In the genomic region with DNA sequence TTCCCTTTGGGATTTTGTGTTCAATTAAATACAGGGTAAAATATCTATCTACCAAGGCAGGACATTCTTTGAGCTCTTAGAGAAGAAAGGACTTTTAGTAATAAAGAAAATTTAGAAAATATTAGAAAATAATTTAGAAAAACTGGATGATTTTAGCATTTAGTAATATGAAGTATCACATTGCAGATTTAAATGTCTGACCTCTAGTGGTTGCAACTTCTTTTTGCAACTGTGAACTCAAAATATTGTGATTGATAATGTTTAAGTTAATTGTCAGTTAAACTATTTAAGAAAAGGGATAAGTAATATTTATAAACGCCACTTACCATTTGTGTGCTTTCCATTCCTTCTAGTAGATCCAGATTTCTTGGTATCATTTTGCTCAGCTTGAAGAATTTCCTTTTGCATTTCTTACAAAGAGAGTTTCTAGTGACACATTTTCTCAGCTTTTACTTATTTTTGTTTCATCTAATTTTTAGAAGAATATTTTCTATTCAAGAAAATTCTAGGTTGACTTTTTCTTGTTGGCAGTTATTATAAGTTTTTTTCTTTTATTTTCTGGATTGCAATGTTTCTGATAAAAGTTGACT, we compare ENCODE assay signal across 16 cellular contexts. TPM values are rescaled to one million over a fixed set of nuclear protein-coding genes. Genes with fewer than 3 reads are reported as not detected.
A peak's percentile ranks its signal among the peaks of the same experiment; 100 is the strongest.
DNase-seq lines count a peak whose midpoint lies in the region; ATAC-seq, FAIRE-seq and TF ChIP-seq lines count a peak whose summit lies in the region.
"Had no signal": no experiment of that assay in that cellular context is flagged by ENCODE, and none has a peak within 500 bp of the region (broad histone marks: within the 10 kb centered on the region; RNA-seq: fewer than 3 reads in every experiment).

No MANE protein-coding gene starts in this region.

- H3K36me3 ChIP-seq in SK-N-SH (replicated peaks in 1 of 2; ENCODE audit: control insufficient read depth in 1 of 2, insufficient read depth in 2 of 2, low read length in 1 of 2) (no peaks in the 10 kb centered on the region), endothelial cell of umbilical vein (ENCODE audit: control insufficient read depth in 2 of 2, extremely low read depth in 1 of 2, insufficient read depth in 2 of 2, low read length in 2 of 2) (no peaks in the 10 kb centered on the region)

- intact Hi-C loops in endothelial cell of umbilical vein (cut with micrococcal nuclease) = no loop called here

- no peaks in the 10 kb centered on the region for H3K79me2 ChIP-seq in SK-N-SH (ENCODE audit: insufficient read depth)
- H3K79me2 ChIP-seq in endothelial cell of umbilical vein (ENCODE audit: control insufficient read depth, insufficient read depth, low read length) = no peaks in the 10 kb centered on the region

- TF ChIP-seq RAD21 in SK-N-SH (IDR thresholded peaks at IDR 0.05; ENCODE audit: low read length) = no peak

- no peak for DNase-seq in SK-N-SH
- DNase-seq in OCI-M1 (lab: John Stamatoyannopoulos, UW) = peak; percentile 13
- DNase-seq in endothelial cell of umbilical vein (ENCODE audit: low read depth, low spot score) = peak; percentile 24
- no peak for DNase-seq in retinal pigment epithelial cell (ENCODE audit: low read depth)
- DNase-seq in LoVo (ENCODE audit: low spot score) = no peak
- DNase-seq in WTC11 (ENCODE audit: low spot score) = no peak
- no peak for DNase-seq in KBM-7
- DNase-seq: activated CD4-positive, alpha-beta T cell treated with anti-CD3 and anti-CD28 coated beads, Interleukin-2, amount 50 U/mL, for 48 hours; KG1; kidney; stimulated activated CD4-positive, alpha-beta T cell treated with anti-CD3 and anti-CD28 coated beads, Interleukin-1b, Interleukin-23, amount 100 ng/mL, for 48 hours; stimulated activated naive CD8-positive, alpha-beta T cell treated with anti-CD3 and anti-CD28 coated beads, Interleukin-15, Interleukin-2, amounts not matched to agents 100 U/mL and 50 U/mL, for 24 hours; T-helper 1 cell had no signal

- 0% methylated on average over 1 of the region's 1 CpG for WGBS in SK-N-SH (ENCODE audit: low lambda C conversion rate)

- in situ Hi-C loops in KBM-7 (cut with MboI; ENCODE audit: low pct_unique_long_range_greater_than_20kb, low sequenced_read_pairs) = no loop called here

- no peak overlapping the region for H3K27ac ChIP-seq in SK-N-SH (ENCODE audit: low read depth in 2 of 2, low read length in 1 of 2)
- no peak overlapping the region for H3K27ac ChIP-seq in endothelial cell of umbilical vein (ENCODE audit: insufficient read depth, low read depth, low read length)

- no peak overlapping the region for H3K4me2 ChIP-seq in SK-N-SH
- no peak overlapping the region for H3K4me2 ChIP-seq in endothelial cell of umbilical vein (ENCODE audit: insufficient read depth, low read length)

- no peak overlapping the region for H3K4me3 Mint-ChIP-seq in WTC11
- H3K4me3 Mint-ChIP-seq: activated naive CD8-positive, alpha-beta T cell had no signal

- H3K4me1 Mint-ChIP-seq in WTC11 = peaks cover 7% of the 10 kb centered on the region; the same call in 1 of the 2 replicates

- no peak for TF ChIP-seq EP300 in SK-N-SH (IDR thresholded peaks at IDR 0.05; ENCODE audit: borderline replicate concordance in 1 of 2, low read depth in 1 of 2, low read length in 1 of 2)

- H3K27me3 ChIP-seq in SK-N-SH (ENCODE audit: insufficient read depth) (no peaks in the 10 kb centered on the region; the same call in 1 of the 2 replicates), endothelial cell of umbilical vein (ENCODE audit: control insufficient read depth in 2 of 2, insufficient read depth in 2 of 2, low read length in 2 of 2) (peaks cover 0 to 4% of the 10 kb centered on the region in 2 experiments)

- no peaks in the 10 kb centered on the region for H3F3A ChIP-seq in SK-N-SH (replicated peaks; ENCODE audit: insufficient read depth)

- ATAC-seq in SK-N-SH treated with all-trans-retinoic acid at 6 μM for 48 hours (no peak), WTC11 (no peak)
- ATAC-seq: stimulated activated naive CD8-positive, alpha-beta T cell treated with anti-CD3 and anti-CD28 coated beads, Interleukin-15, Interleukin-2, amounts not matched to agents 100 U/mL and 50 U/mL, for 24 hours had no signal

- no peak overlapping the region for H3K27ac Mint-ChIP-seq in WTC11
- H3K27ac Mint-ChIP-seq: activated naive CD8-positive, alpha-beta T cell had no signal

- dilution Hi-C loops in endothelial cell of umbilical vein (cut with MboI; ENCODE audit: extremely low pct_ligation_motif_present, low sequenced_read_pairs) = no loop called here

- no peaks in the 10 kb centered on the region for H3K9me2 ChIP-seq in SK-N-SH

- H3K36me3 Mint-ChIP-seq in WTC11 = no peaks in the 10 kb centered on the region
- H3K36me3 Mint-ChIP-seq: activated naive CD8-positive, alpha-beta T cell had no signal

- H3K9me3 Mint-ChIP-seq in WTC11 = peaks cover 13% of the 10 kb centered on the region; the same call in 1 of the 2 replicates

- no peaks in the 10 kb centered on the region for H3K27me3 Mint-ChIP-seq in WTC11 (ENCODE audit: low read depth)
- H3K27me3 Mint-ChIP-seq: activated naive CD8-positive, alpha-beta T cell had no signal

- no TSS peak for BruUV-seq in endothelial cell of umbilical vein (replicated peaks; lab: Mats Ljungman, UMichigan)

- no peak for TF ChIP-seq POLR2A in endothelial cell of umbilical vein (IDR thresholded peaks at IDR 0.05; ENCODE audit: low read depth, low read length)

- H3K4me1 ChIP-seq in SK-N-SH (ENCODE audit: control insufficient read depth in 1 of 2, insufficient read depth in 2 of 2, low read depth in 1 of 2, low read length in 1 of 2) (no peaks in the 10 kb centered on the region), endothelial cell of umbilical vein (ENCODE audit: control insufficient read depth, extremely low read depth, insufficient read depth, low read length) (no peaks in the 10 kb centered on the region)

- CTCF ChIA-PET in SK-N-SH (lab: Yijun Ruan, JAX) (interaction anchor here (1.0 to 1.4 kb wide), 2 partner anchors 11 to 501 kb away, joined by 3 to 4 read pairs; partner anchors contain the start of gene POSTN), endothelial cell of umbilical vein (lab: Charles Lee) (interaction anchor here (0.6 to 1.5 kb wide), 2 partner anchors 8 to 481 kb away, joined by 3 to 7 read pairs; no protein-coding TSS in a partner anchor), WTC11 (lab: Charles Lee) (no interaction called here)

- no peak overlapping the region for H3K9ac ChIP-seq in SK-N-SH
- H3K9ac ChIP-seq in endothelial cell of umbilical vein (replicated peaks; ENCODE audit: extremely low read depth, insufficient read depth, low read length) = no peak overlapping the region

- H3K9me3 ChIP-seq in SK-N-SH = no peaks in the 10 kb centered on the region
- H3K9me3 ChIP-seq in endothelial cell of umbilical vein (replicated peaks; ENCODE audit: control insufficient read depth, insufficient read depth, low read length) = no peaks in the 10 kb centered on the region

- POLR2A ChIA-PET in SK-N-SH (lab: Yijun Ruan, JAX) = no interaction called here
- POLR2A ChIA-PET in endothelial cell of umbilical vein (lab: Charles Lee) = no interaction called here
- POLR2A ChIA-PET in WTC11 (lab: Charles Lee) = no interaction called here

- no peaks in the 10 kb centered on the region for H3K9me1 ChIP-seq in endothelial cell of umbilical vein (replicated peaks; ENCODE audit: control insufficient read depth, extremely low read depth, insufficient read depth, low read length)

- no peak for FAIRE-seq in endothelial cell of umbilical vein (lab: Jason Lieb, UNC)
- FAIRE-seq: H1, kidney had no signal

- H4K20me1 ChIP-seq in SK-N-SH (ENCODE audit: insufficient read depth) = no peaks in the 10 kb centered on the region
- no peaks in the 10 kb centered on the region for H4K20me1 ChIP-seq in endothelial cell of umbilical vein (replicated peaks; ENCODE audit: control insufficient read depth, extremely low read depth, insufficient read depth, low read length)

- H2AFZ ChIP-seq in SK-N-SH (ENCODE audit: low read depth) (no peak overlapping the region), endothelial cell of umbilical vein (ENCODE audit: low read depth, low read length) (no peak overlapping the region)

- H3K4me3 ChIP-seq in SK-N-SH (ENCODE audit: low read depth in 2 of 2, low read length in 1 of 2) (no peak overlapping the region), endothelial cell of umbilical vein (replicated peaks in 1 of 3; ENCODE audit: insufficient read depth in 1 of 3, low read depth in 1 of 3, low read length in 3 of 3) (no peak overlapping the region), retinal pigment epithelial cell (ENCODE audit: low read length) (no peak overlapping the region)

- peak; percentile 67 for TF ChIP-seq CTCF in SK-N-SH (IDR thresholded peaks at IDR 0.05)
- TF ChIP-seq CTCF in endothelial cell of umbilical vein (IDR thresholded peaks at IDR 0.05; ENCODE audit: extremely low read depth in 1 of 2, insufficient read depth in 1 of 2, low read depth in 1 of 2, low read length in 2 of 2) = peak; percentile 23 to 29
- TF ChIP-seq CTCF in retinal pigment epithelial cell (conservative IDR thresholded peaks at IDR 0.05; ENCODE audit: low read depth, low read length) = peak; percentile 53
- no peak for TF ChIP-seq CTCF in WTC11 (IDR thresholded peaks at IDR 0.05)

TF ChIP-seq in SK-N-SH, 30 proteins besides CTCF, POLR2A, EP300 and RAD21 (continues in another document):
- TF ChIP-seq RXRA (IDR thresholded peaks at IDR 0.05; ENCODE audit: borderline replicate concordance, low read depth) = no peak

TF ChIP-seq in SK-N-SH treated with all-trans-retinoic acid at 6 μM for 48 hours, 23 proteins besides CTCF, POLR2A, EP300 and RAD21:
- TF ChIP-seq OSR1 (CRISPR knock-in tag; IDR thresholded peaks at IDR 0.05) (no peak), BACH2 (CRISPR knock-in tag; IDR thresholded peaks at IDR 0.05; ENCODE audit: borderline replicate concordance) (no peak)

TF ChIP-seq in endothelial cell of umbilical vein, 7 proteins besides CTCF, POLR2A, EP300 and RAD21 (continues in another document):
- no peak for TF ChIP-seq GATA2 (IDR thresholded peaks at IDR 0.05; ENCODE audit: insufficient read depth, insufficient read length, low read depth, low read length)

TF ChIP-seq in WTC11, 78 proteins besides CTCF, POLR2A, EP300 and RAD21:
- TF ChIP-seq NR3C1 (CRISPR knock-in tag; conservative IDR thresholded peaks at IDR 0.05; ENCODE audit: low read depth) = no peak
TF ChIP-seq in WTC11: peak in this region for 0.

RNA-seq across cellular contexts. Expression of gene POSTN, which starts 10.3 kb away (rescaled TPM):
- polyA plus RNA-seq in SK-N-SH (2012; rRNA removed) (577 and 1,227 TPM in 2 replicates), endothelial cell of umbilical vein (0.29 and 0.41 TPM in 2 replicates)
- polyA plus RNA-seq in SK-N-SH (2012; cell fraction: cytosol; rRNA removed) = 938 and 1,345 TPM in 2 replicates
- polyA plus RNA-seq in SK-N-SH (2012; cell fraction: nucleus; rRNA removed) = 502 and 1,411 TPM in 2 replicates
- total RNA-seq in endothelial cell of umbilical vein (0.29 and 0.55 TPM in 2 replicates), WTC11 (2021) (0.60 to 0.76 TPM (median 0.70 TPM) in 3 replicates)
- polyA plus RNA-seq in endothelial cell of umbilical vein (2011; cell fraction: cytosol; rRNA removed) = 0.63 and 0.85 TPM in 2 replicates
- polyA plus RNA-seq in endothelial cell of umbilical vein (2011; cell fraction: nucleus; rRNA removed) = 1.0 and 1.6 TPM in 2 replicates
- polyA plus RNA-seq in endothelial cell of umbilical vein (2012) = 3.3 and 6.9 TPM in 2 replicates
- 0.70 and 1.6 TPM in 2 replicates for polyA minus RNA-seq in endothelial cell of umbilical vein
- polyA minus RNA-seq in endothelial cell of umbilical vein (2011; cell fraction: cytosol; rRNA and poly(A)+ RNA removed) = not detected
- 0.96 and 1.2 TPM in 2 replicates for polyA minus RNA-seq in endothelial cell of umbilical vein (2011; cell fraction: nucleus; rRNA and poly(A)+ RNA removed)

Comparison
In these comparisons a context has a peak if more than half of its experiments do, and no peak if none do; other contexts are left out.
1. DNase-seq: peak in OCI-M1 (single experiment) and endothelial cell of umbilical vein (single experiment); none in SK-N-SH (single experiment), retinal pigment epithelial cell (single experiment), LoVo (single experiment), WTC11 (single experiment) and KBM-7 (single experiment).
2. Of the 6 proteins assayed by ChIP-seq in both WTC11 and SK-N-SH: peak only in WTC11: none; only in SK-N-SH: CTCF; in both: none; in neither: 5.